1 cellular context compared by ENCODE assay signal in genomic region chr6:166862978-166863530, GRCh38.
TF ChIP-seq lines count a peak whose summit lies in the region.

No MANE protein-coding gene starts in this region.

TF ChIP-seq in WTC11, 78 proteins besides CTCF, POLR2A, EP300 and RAD21 (continued from another document):
- TF ChIP-seq FOXP4 (CRISPR knock-in tag; IDR thresholded peaks at IDR 0.05) (no peak), TCF7 (CRISPR knock-in tag; IDR thresholded peaks at IDR 0.05; ENCODE audit: low read depth) (no peak), E2F4 (CRISPR knock-in tag; IDR thresholded peaks at IDR 0.05; ENCODE audit: borderline replicate concordance, low read depth) (no peak), ZNF121 (CRISPR knock-in tag; IDR thresholded peaks at IDR 0.05) (no peak), ATF3 (CRISPR knock-in tag; conservative IDR thresholded peaks at IDR 0.05) (no peak)
